Comparison of ENCODE assay signal across 8 cellular contexts in genomic region chr1:234322979-234323378, GRCh38. TPM values are rescaled to one million over a fixed set of nuclear protein-coding genes. Genes with fewer than 3 reads are reported as not detected.
DNase-seq lines count a peak whose midpoint lies in the region; ATAC-seq, FAIRE-seq and TF ChIP-seq lines count a peak whose summit lies in the region.

No MANE protein-coding gene starts in this region.

- H3K9me3 ChIP-seq in cardiac muscle cell (ENCODE audit: low read depth) (no peaks in the 10 kb centered on the region), right atrium auricular region (no peaks in the 10 kb centered on the region), keratinocyte (ENCODE audit: control insufficient read depth, low read depth, low read length) (no peaks in the 10 kb centered on the region)

- no peak overlapping the region for H3K4me2 ChIP-seq in keratinocyte (ENCODE audit: control insufficient read depth, extremely low read depth, insufficient read depth, low read depth, low read length)

- no peaks in the 10 kb centered on the region for H3K79me2 ChIP-seq in keratinocyte (ENCODE audit: control insufficient read depth, insufficient read depth, low read length)

- no peak overlapping the region for H3K9ac ChIP-seq in keratinocyte (ENCODE audit: control insufficient read depth, extremely low read depth, insufficient read depth, low read length)

- DNase-seq in cardiac muscle cell (ENCODE audit: low read depth in 1 of 2, low spot score in 1 of 2) = peak; percentile 56 to 71
- DNase-seq in right atrium auricular region (ENCODE audit: low spot score) = no peak
- peak; percentile 44 for DNase-seq in NOMO-1 treated with dmso at 0.1 percent for 144 hours (lab: John Stamatoyannopoulos, UW; ENCODE audit: unreplicated experiment)
- peak; percentile 68 to 77 for DNase-seq in activated T-cell treated with anti-CD3 and anti-CD28 coated beads, Interleukin-2, amount 50 U/mL, for 72 hours
- DNase-seq in keratinocyte (ENCODE audit: low read depth, low spot score) = no peak
- no peak for DNase-seq in sciatic nerve (ENCODE audit: low spot score)
- no peak for DNase-seq in mesothelial cell of epicardium (ENCODE audit: low spot score in 2 of 2, unreplicated experiment in 2 of 2)
- DNase-seq in kidney glomerular epithelial cell (lab: John Stamatoyannopoulos, UW) = no peak

- TF ChIP-seq CTCF in cardiac muscle cell (IDR thresholded peaks at IDR 0.05; ENCODE audit: low read depth, low read length) (peak; percentile 55), right atrium auricular region (IDR thresholded peaks at IDR 0.05) (no peak), keratinocyte (optimal IDR thresholded peaks at IDR 0.05 in 1 of 3, IDR thresholded peaks at IDR 0.05 in 1 of 3, conservative IDR thresholded peaks at IDR 0.05 in 1 of 3; ENCODE audit: extremely low read depth in 1 of 3, insufficient read depth in 2 of 3, low read length in 3 of 3) (peak in 2 of 3 experiments; percentile 15 to 30), mesothelial cell of epicardium (IDR thresholded peaks at IDR 0.05; ENCODE audit: unreplicated experiment) (no peak)

- ATAC-seq in activated T-cell treated with anti-CD3 and anti-CD28 coated beads, Interleukin-2, amount 50 U/mL, for 72 hours (replicated peaks in 1 of 2) = peak; percentile 54 to 62
- no peak for ATAC-seq in sciatic nerve

- H3K4me3 ChIP-seq in cardiac muscle cell (no peak overlapping the region), right atrium auricular region (no peak overlapping the region), keratinocyte (ENCODE audit: control insufficient read depth in 2 of 3, extremely low read depth in 1 of 3, insufficient read depth in 2 of 3, low read depth in 1 of 3, low read length in 3 of 3) (no peak overlapping the region)

- H3K36me3 ChIP-seq in cardiac muscle cell (no peaks in the 10 kb centered on the region), right atrium auricular region (no peaks in the 10 kb centered on the region), keratinocyte (ENCODE audit: control insufficient read depth in 2 of 2, extremely low read depth in 1 of 2, insufficient read depth in 2 of 2, low read length in 2 of 2) (no peaks in the 10 kb centered on the region)

- H3K9me3 Mint-ChIP-seq in activated T-cell treated with anti-CD3 and anti-CD28 coated beads, Interleukin-2, amount 50 U/mL, for 72 hours = no peaks in the 10 kb centered on the region
- no peaks in the 10 kb centered on the region for H3K9me3 Mint-ChIP-seq in mesothelial cell of epicardium

- peaks cover 23% of the 10 kb centered on the region for H3K4me1 Mint-ChIP-seq in activated T-cell treated with anti-CD3 and anti-CD28 coated beads, Interleukin-2, amount 50 U/mL, for 72 hours (ENCODE audit: low read depth)
- peaks cover 3% of the 10 kb centered on the region for H3K4me1 Mint-ChIP-seq in mesothelial cell of epicardium

- intact Hi-C loops in sciatic nerve (cut with DNase I) = no loop called here

- peak overlapping the region; percentile 41 to 63 for H3K4me3 Mint-ChIP-seq in activated T-cell treated with anti-CD3 and anti-CD28 coated beads, Interleukin-2, amount 50 U/mL, for 72 hours
- H3K4me3 Mint-ChIP-seq in mesothelial cell of epicardium = no peak overlapping the region

- FAIRE-seq in keratinocyte (lab: Jason Lieb, UNC) = no peak

- H3K27ac Mint-ChIP-seq in activated T-cell treated with anti-CD3 and anti-CD28 coated beads, Interleukin-2, amount 50 U/mL, for 72 hours = no peak overlapping the region
- H3K27ac Mint-ChIP-seq in mesothelial cell of epicardium = no peak overlapping the region

- H3K9me1 ChIP-seq in keratinocyte (ENCODE audit: control insufficient read depth, extremely low read depth, insufficient read depth, low read length) = no peaks in the 10 kb centered on the region

- H3K4me1 ChIP-seq in cardiac muscle cell (ENCODE audit: low read depth) (no peaks in the 10 kb centered on the region), right atrium auricular region (peaks cover 0 to 6% of the 10 kb centered on the region in 2 donors), keratinocyte (ENCODE audit: control insufficient read depth, extremely low read depth, insufficient read depth, low read length) (peaks cover 14% of the 10 kb centered on the region)

- no peak overlapping the region for H2AFZ ChIP-seq in keratinocyte (ENCODE audit: control insufficient read depth, low read length)

- peaks cover 55% of the 10 kb centered on the region for H3K27me3 Mint-ChIP-seq in activated T-cell treated with anti-CD3 and anti-CD28 coated beads, Interleukin-2, amount 50 U/mL, for 72 hours (ENCODE audit: low read depth)
- peaks cover 88% of the 10 kb centered on the region for H3K27me3 Mint-ChIP-seq in mesothelial cell of epicardium (ENCODE audit: low read depth)

- H4K20me1 ChIP-seq in keratinocyte (ENCODE audit: control insufficient read depth, extremely low read depth, insufficient read depth, low read length) = no peaks in the 10 kb centered on the region

- H3K27me3 ChIP-seq in cardiac muscle cell (peaks cover 30% of the 10 kb centered on the region), right atrium auricular region (peaks cover 0 to 5% of the 10 kb centered on the region in 2 donors), keratinocyte (ENCODE audit: control insufficient read depth, extremely low read depth, insufficient read depth, low read length) (peaks cover 4% of the 10 kb centered on the region)

- no peaks in the 10 kb centered on the region for H3K36me3 Mint-ChIP-seq in activated T-cell treated with anti-CD3 and anti-CD28 coated beads, Interleukin-2, amount 50 U/mL, for 72 hours (ENCODE audit: insufficient read depth in 2 of 2)
- H3K36me3 Mint-ChIP-seq in mesothelial cell of epicardium = no peaks in the 10 kb centered on the region

- dilution Hi-C loops in keratinocyte (cut with MboI; ENCODE audit: extremely low pct_ligation_motif_present, low sequenced_read_pairs) = no loop called here

- H3K27ac ChIP-seq in cardiac muscle cell (no peak overlapping the region), right atrium auricular region (no peak overlapping the region), keratinocyte (ENCODE audit: control insufficient read depth, insufficient read depth, low read length) (no peak overlapping the region)

RNA-seq across cellular contexts. Expression of gene COA6, which starts 50.3 kb away (rescaled TPM):
- 24.9 and 32.1 TPM in 2 replicates for total RNA-seq in cardiac muscle cell
- 61.7 and 82.5 TPM in 2 replicates for polyA plus RNA-seq in cardiac muscle cell
- total RNA-seq in right atrium auricular region = 10 to 100 TPM; 23.1 to 36.4 TPM
- total RNA-seq in activated T-cell treated with anti-CD3 and anti-CD28 coated beads, Interleukin-2, amount 50 U/mL, for 72 hours = 10 to 100 TPM; 55.3 to 58.2 TPM
- polyA plus RNA-seq in keratinocyte = 24.2 to 36.0 TPM (median 24.3 TPM) in 3 replicates
- 25.3 TPM for polyA plus RNA-seq in keratinocyte (2011; ENCODE audit: low read depth)
- polyA plus RNA-seq in keratinocyte (2011; cell fraction: cytosol; rRNA removed) = 22.8 and 30.1 TPM in 2 replicates
- polyA plus RNA-seq in keratinocyte (2011; cell fraction: nucleus; rRNA removed) = 8.4 and 13.8 TPM in 2 replicates
- polyA plus RNA-seq in keratinocyte (2012; ENCODE audit: low replicate concordance) = 42.6 and 52.1 TPM in 2 replicates
- polyA minus RNA-seq in keratinocyte = 2.9 to 5.0 TPM (median 3.8 TPM) in 3 replicates
- polyA minus RNA-seq in keratinocyte (2011; cell fraction: cytosol; rRNA and poly(A)+ RNA removed) = 30.9 TPM
- polyA minus RNA-seq in keratinocyte (2011; cell fraction: nucleus; rRNA and poly(A)+ RNA removed) = 2.4 and 4.3 TPM in 2 replicates
- 13.4 TPM for total RNA-seq in sciatic nerve
- 19.9 to 23.7 TPM (median 23.2 TPM) in 3 replicates for total RNA-seq in mesothelial cell of epicardium

Comparison
In these comparisons a context has a peak if more than half of its experiments do, and no peak if none do; other contexts are left out.
1. DNase-seq: peak in cardiac muscle cell (2 of 2), NOMO-1 treated with dmso at 0.1 percent for 144 hours (single experiment) and activated T-cell treated with anti-CD3 and anti-CD28 coated beads, Interleukin-2, amount 50 U/mL, for 72 hours (2 of 2); none in right atrium auricular region (single experiment), keratinocyte (single experiment), sciatic nerve (single experiment), mesothelial cell of epicardium (0 of 2) and kidney glomerular epithelial cell (single experiment).
2. CTCF ChIP-seq: peak in cardiac muscle cell (single experiment) and keratinocyte (2 of 3); none in right atrium auricular region (0 of 2) and mesothelial cell of epicardium (single experiment).